In genomic region chr1:161226759-161227158, GRCh38 we compare ENCODE assay signal across 8 cellular contexts. TPM values are rescaled to one million over a fixed set of nuclear protein-coding genes. Genes with fewer than 3 reads are reported as not detected.
A peak's percentile ranks its signal among the peaks of the same experiment; 100 is the strongest.
DNase-seq lines count a peak whose midpoint lies in the region; ATAC-seq and TF ChIP-seq lines count a peak whose summit lies in the region.

No MANE protein-coding gene starts in this region.

- H3K27ac Mint-ChIP-seq in H9, result peak overlapping the region in 2 of 3 experiments; percentile 98 to 99; a peak in 5 of 7 replicates

- no peak overlapping the region for H2AFZ ChIP-seq in H9 (ENCODE audit: low read length)

- H3K36me3 ChIP-seq in RWPE2 (ENCODE audit: low read depth), result peaks cover 14% of the 10 kb centered on the region
- H3K36me3 ChIP-seq in esophagus squamous epithelium, result peaks cover 12 to 31% (median 19%) of the 10 kb centered on the region in 3 donors
- H3K36me3 ChIP-seq in sigmoid colon, result peaks cover 7 to 34% (median 23%) of the 10 kb centered on the region in 4 donors

- peak overlapping the region; percentile 39 for H3K9ac ChIP-seq in H9 (ENCODE audit: extremely low read depth, insufficient read length, low read length)

- no peak overlapping the region for H4K8ac ChIP-seq in H9 (replicated peaks; ENCODE audit: insufficient read length, low read depth, low read length)

- no peaks in the 10 kb centered on the region for H3K23me2 ChIP-seq in H9 (ENCODE audit: insufficient read length, low read depth, low read length, poor library complexity, severe bottlenecking)

- peak overlapping the region; percentile 79 for H3K4me2 ChIP-seq in H9 (ENCODE audit: insufficient read depth, insufficient read length, low read length)

- ATAC-seq in RWPE2 (ENCODE audit: low read depth) (no peak), GM21576 (IDR thresholded peaks at IDR 0.05; ENCODE audit: unreplicated experiment) (no peak), GM21619 (IDR thresholded peaks at IDR 0.05; ENCODE audit: unreplicated experiment) (no peak)

- no peak overlapping the region for H3K27ac ChIP-seq in H9 (ENCODE audit: insufficient read length, low read depth, low read length)
- peak overlapping the region; percentile 47 for H3K27ac ChIP-seq in RWPE2 (ENCODE audit: poor library complexity, severe bottlenecking)
- peak overlapping the region; percentile 76 to 92 (median 84) for H3K27ac ChIP-seq in esophagus squamous epithelium
- H3K27ac ChIP-seq in sigmoid colon, result peak overlapping the region; percentile 82 to 89 (median 85)

- H3K23ac ChIP-seq in H9 (ENCODE audit: insufficient read length, low read depth, low read length), result no peak overlapping the region

- peaks cover 18 to 22% (median 20%) of the 10 kb centered on the region in 3 experiments; a peak in 6 of 7 replicates for H3K36me3 Mint-ChIP-seq in H9 (ENCODE audit: insufficient read depth in 1 of 3, low read depth in 3 of 3)

- no peak for TF ChIP-seq EP300 in sigmoid colon (IDR thresholded peaks at IDR 0.05)

- H3K4me1 ChIP-seq in H9 (ENCODE audit: insufficient read depth, low read length), result peaks cover 8% of the 10 kb centered on the region; the same call in 1 of the 2 replicates
- H3K4me1 ChIP-seq in RWPE2 (ENCODE audit: insufficient read depth, poor library complexity, severe bottlenecking), result peaks cover 13% of the 10 kb centered on the region
- H3K4me1 ChIP-seq in esophagus squamous epithelium, result peaks cover 21 to 33% (median 25%) of the 10 kb centered on the region in 3 donors
- peaks cover 0 to 31% (median 25%) of the 10 kb centered on the region in 4 donors for H3K4me1 ChIP-seq in sigmoid colon

- no peaks in the 10 kb centered on the region for H3K79me2 ChIP-seq in H9 (ENCODE audit: insufficient read depth, low read length)

- H2BK12ac ChIP-seq in H9 (ENCODE audit: insufficient read length, low read depth, low read length), result no peak overlapping the region

- H3K27me3 Mint-ChIP-seq in H9 (ENCODE audit: low read depth), result no peaks in the 10 kb centered on the region

- no peak overlapping the region for H3K14ac ChIP-seq in H9 (ENCODE audit: insufficient read depth, low read length)

- no peak for TF ChIP-seq POLR2A in esophagus squamous epithelium (IDR thresholded peaks at IDR 0.05)
- no peak for TF ChIP-seq POLR2A in sigmoid colon (IDR thresholded peaks at IDR 0.05)

- peak overlapping the region; percentile 99 to 100 for H3K4me3 Mint-ChIP-seq in H9

- H3K27me3 ChIP-seq in H9 (ENCODE audit: insufficient read depth, low read length) (no peaks in the 10 kb centered on the region), RWPE2 (ENCODE audit: insufficient read depth, poor library complexity, severe bottlenecking) (no peaks in the 10 kb centered on the region), esophagus squamous epithelium (no peaks in the 10 kb centered on the region), sigmoid colon (no peaks in the 10 kb centered on the region)

- H3K4me1 Mint-ChIP-seq in H9, result peaks cover 23 to 40% of the 10 kb centered on the region in 2 experiments

- H4K5ac ChIP-seq in H9 (ENCODE audit: insufficient read length, low read depth, low read length), result no peak overlapping the region

- no peak overlapping the region for H3K18ac ChIP-seq in H9 (ENCODE audit: insufficient read length, low read depth, low read length)

- H3K4ac ChIP-seq in H9 (ENCODE audit: low read depth, low read length), result no peak overlapping the region

- TF ChIP-seq CTCF in H9 (conservative IDR thresholded peaks at IDR 0.05), result no peak
- TF ChIP-seq CTCF in RWPE2 (IDR thresholded peaks at IDR 0.05; ENCODE audit: poor library complexity, severe bottlenecking), result no peak
- TF ChIP-seq CTCF in esophagus squamous epithelium (IDR thresholded peaks at IDR 0.05), result no peak
- no peak for TF ChIP-seq CTCF in sigmoid colon (IDR thresholded peaks at IDR 0.05)

- intact Hi-C loops in esophagus squamous epithelium (cut with DNase I), result loop anchor here (5.0 to 10.0 kb wide), 2 partner anchors 66 to 148 kb away; no protein-coding TSS in a partner anchor
- intact Hi-C loops in sigmoid colon (cut with DNase I), result loop anchor here (1.0 to 5.0 kb wide), 5 partner anchors 16 to 156 kb away; partner anchors contain the start of genes MPZ and NDUFS2

- no peak overlapping the region for H2BK120ac ChIP-seq in H9 (ENCODE audit: low read depth, low read length, poor library complexity, severe bottlenecking)

- no peak for DNase-seq in H9
- no peak for DNase-seq in RWPE2 (ENCODE audit: low spot score)
- no peak for DNase-seq in esophagus squamous epithelium (lab: John Stamatoyannopoulos, UW)
- DNase-seq in sigmoid colon, result no peak
- no peak for DNase-seq in HPDE6-E6E7 (ENCODE audit: extremely low spot score)
- DNase-seq in NCI-H524 treated with DMSO at 0.1 percent for 48 hours (lab: John Stamatoyannopoulos, UW), result no peak

- H2BK5ac ChIP-seq in H9 (ENCODE audit: insufficient read length, low read length), result no peak overlapping the region

- H2BK20ac ChIP-seq in H9 (ENCODE audit: low read depth, low read length, poor library complexity, severe bottlenecking), result no peak overlapping the region

- no peak overlapping the region for H3K56ac ChIP-seq in H9 (ENCODE audit: insufficient read length, low read depth, low read length)

- H3K79me1 ChIP-seq in H9 (ENCODE audit: insufficient read depth, low read depth, low read length, poor library complexity, severe bottlenecking), result no peaks in the 10 kb centered on the region

- H3K9me3 Mint-ChIP-seq in H9, result no peaks in the 10 kb centered on the region

- H3K4me3 ChIP-seq in RWPE2 (ENCODE audit: severe bottlenecking) (peak overlapping the region; percentile 53), esophagus squamous epithelium (peak overlapping the region; percentile 59 to 88 (median 68)), sigmoid colon (peak overlapping the region; percentile 59 to 82 (median 78))

- no peak overlapping the region for H2BK15ac ChIP-seq in H9 (ENCODE audit: low read depth, low read length)

- no peaks in the 10 kb centered on the region for H3K9me3 ChIP-seq in H9 (ENCODE audit: control insufficient read depth, low read depth, low read length)
- no peaks in the 10 kb centered on the region for H3K9me3 ChIP-seq in RWPE2 (ENCODE audit: severe bottlenecking)
- no peaks in the 10 kb centered on the region for H3K9me3 ChIP-seq in esophagus squamous epithelium
- H3K9me3 ChIP-seq in sigmoid colon, result no peaks in the 10 kb centered on the region

- H3T11ph ChIP-seq in H9 (ENCODE audit: low read length), result no peak overlapping the region

- WGBS in H9 (ENCODE audit: extremely low coverage, insufficient read length, low lambda C conversion rate), result no CpG with 5 or more reads among the region's 3 CpGs
- WGBS in esophagus squamous epithelium, 2 donors, result 46 to 58% methylated on average over 3 of the region's 3 CpGs
- 62 to 70% methylated on average over 3 of the region's 3 CpGs for WGBS in sigmoid colon, 2 donors

- H4K91ac ChIP-seq in H9 (ENCODE audit: insufficient read length, low read depth, low read length), result no peak overlapping the region

- no peak overlapping the region for H2AK5ac ChIP-seq in H9 (ENCODE audit: insufficient read length, low read length)

- H4K20me1 ChIP-seq in H9 (ENCODE audit: control insufficient read depth, insufficient read depth, insufficient read length), result no peaks in the 10 kb centered on the region

RNA-seq across cellular contexts. Expression of gene TOMM40L, which starts 0.9 kb away (rescaled TPM):
- total RNA-seq in H9 (2021) (12.8 and 13.5 TPM in 2 replicates), esophagus squamous epithelium (10 to 100 TPM in 2 of 4 donors, 1 to 10 TPM in 2; 7.6 to 23.9 (median 10.2) TPM), sigmoid colon (10 to 100 TPM; 12.6 to 20.2 (median 14.8) TPM)
- polyA plus RNA-seq in sigmoid colon, result 10 to 100 TPM; 15.0 to 23.1 (median 18.5) TPM

RNA-seq across cellular contexts. Expression of gene APOA2, which starts 3.3 kb away (rescaled TPM):
- total RNA-seq in H9 (2021), result not detected in 2 replicates
- not detected for total RNA-seq in esophagus squamous epithelium
- total RNA-seq in sigmoid colon, result not detected
- polyA plus RNA-seq in sigmoid colon, result under 1 TPM in 1 of 3 donors, not detected in 2; 0.26 TPM

RNA-seq across cellular contexts. Expression of gene NR1I3, which starts 11.2 kb away (rescaled TPM):
- total RNA-seq in H9 (2021) (not detected in 2 replicates), esophagus squamous epithelium (not detected), sigmoid colon (not detected)
- under 1 TPM in 1 of 3 donors, not detected in 2; 0.13 TPM for polyA plus RNA-seq in sigmoid colon

RNA-seq across cellular contexts. Expression of gene FCER1G, which starts 11.7 kb away (rescaled TPM):
- total RNA-seq in H9 (2021), result 0.44 and 0.90 TPM in 2 replicates
- 10 to 100 TPM in 2 of 4 donors, 1 to 10 TPM in 2; 1.6 to 50.4 (median 25.4) TPM for total RNA-seq in esophagus squamous epithelium
- total RNA-seq in sigmoid colon, result 10 to 100 TPM; 14.4 to 86.4 (median 56.9) TPM
- polyA plus RNA-seq in sigmoid colon, result 100 to 1,000 TPM in 1 of 3 donors, 10 to 100 TPM in 2; 77.7 to 243 (median 80.5) TPM

RNA-seq across cellular contexts. Expression of gene NDUFS2, which starts 24.6 kb away (rescaled TPM):
- total RNA-seq in H9 (2021) (80.3 and 84.5 TPM in 2 replicates), esophagus squamous epithelium (100 to 1,000 TPM in 2 of 4 donors, 10 to 100 TPM in 2; 77.7 to 140 (median 93.7) TPM), sigmoid colon (100 to 1,000 TPM in 1 of 4 donors, 10 to 100 TPM in 3; 79.6 to 113 (median 92.6) TPM)
- 100 to 1,000 TPM; 113 to 194 (median 123) TPM for polyA plus RNA-seq in sigmoid colon
